Comparison of ENCODE assay signal across 1 cellular context in the genomic region with DNA sequence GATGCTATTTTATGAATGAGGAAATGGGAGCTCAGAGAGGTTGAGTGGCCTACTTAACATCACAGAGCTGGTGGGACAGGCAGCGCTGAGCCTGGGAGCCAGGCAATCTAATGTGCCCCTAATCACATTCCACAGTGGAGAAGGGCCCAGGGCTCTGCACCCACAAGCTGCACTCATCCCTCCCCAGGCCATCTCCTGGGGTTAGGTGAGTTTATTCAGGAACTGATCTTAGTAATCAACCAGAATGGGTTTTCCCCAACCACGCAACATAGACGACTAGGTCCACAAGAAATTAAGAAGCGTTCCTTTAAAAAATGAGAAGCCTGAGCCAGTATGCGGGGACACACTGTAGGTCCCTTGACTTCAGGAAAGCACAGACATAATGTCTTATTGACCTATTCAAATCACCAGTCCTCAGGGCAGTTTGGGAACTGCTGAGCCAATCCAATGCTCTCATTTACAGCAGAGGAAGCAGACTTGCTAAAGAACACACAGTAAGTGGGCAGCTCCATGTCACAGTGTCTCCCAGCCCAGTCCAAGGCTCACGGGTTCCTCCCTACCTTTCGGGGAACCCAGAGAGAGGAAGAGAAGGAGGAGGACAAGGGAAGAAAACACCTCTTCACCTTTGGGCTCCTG.
TF ChIP-seq lines count a peak whose summit lies in the region.

No MANE protein-coding gene starts in this region.

TF ChIP-seq in GM23338, 12 proteins besides CTCF, POLR2A, EP300 and RAD21:
- TF ChIP-seq ZNF114 (CRISPR knock-in tag; IDR thresholded peaks at IDR 0.05): no peak
- TF ChIP-seq STAT1 (IDR thresholded peaks at IDR 0.05; ENCODE audit: unreplicated experiment): no peak
- TF ChIP-seq, protein P1, sequence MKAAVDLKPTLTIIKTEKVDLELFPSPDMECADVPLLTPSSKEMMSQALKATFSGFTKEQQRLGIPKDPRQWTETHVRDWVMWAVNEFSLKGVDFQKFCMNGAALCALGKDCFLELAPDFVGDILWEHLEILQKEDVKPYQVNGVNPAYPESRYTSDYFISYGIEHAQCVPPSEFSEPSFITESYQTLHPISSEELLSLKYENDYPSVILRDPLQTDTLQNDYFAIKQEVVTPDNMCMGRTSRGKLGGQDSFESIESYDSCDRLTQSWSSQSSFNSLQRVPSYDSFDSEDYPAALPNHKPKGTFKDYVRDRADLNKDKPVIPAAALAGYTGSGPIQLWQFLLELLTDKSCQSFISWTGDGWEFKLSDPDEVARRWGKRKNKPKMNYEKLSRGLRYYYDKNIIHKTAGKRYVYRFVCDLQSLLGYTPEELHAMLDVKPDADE (IDR thresholded peaks at IDR 0.05): no peak
- TF ChIP-seq, protein P2, sequence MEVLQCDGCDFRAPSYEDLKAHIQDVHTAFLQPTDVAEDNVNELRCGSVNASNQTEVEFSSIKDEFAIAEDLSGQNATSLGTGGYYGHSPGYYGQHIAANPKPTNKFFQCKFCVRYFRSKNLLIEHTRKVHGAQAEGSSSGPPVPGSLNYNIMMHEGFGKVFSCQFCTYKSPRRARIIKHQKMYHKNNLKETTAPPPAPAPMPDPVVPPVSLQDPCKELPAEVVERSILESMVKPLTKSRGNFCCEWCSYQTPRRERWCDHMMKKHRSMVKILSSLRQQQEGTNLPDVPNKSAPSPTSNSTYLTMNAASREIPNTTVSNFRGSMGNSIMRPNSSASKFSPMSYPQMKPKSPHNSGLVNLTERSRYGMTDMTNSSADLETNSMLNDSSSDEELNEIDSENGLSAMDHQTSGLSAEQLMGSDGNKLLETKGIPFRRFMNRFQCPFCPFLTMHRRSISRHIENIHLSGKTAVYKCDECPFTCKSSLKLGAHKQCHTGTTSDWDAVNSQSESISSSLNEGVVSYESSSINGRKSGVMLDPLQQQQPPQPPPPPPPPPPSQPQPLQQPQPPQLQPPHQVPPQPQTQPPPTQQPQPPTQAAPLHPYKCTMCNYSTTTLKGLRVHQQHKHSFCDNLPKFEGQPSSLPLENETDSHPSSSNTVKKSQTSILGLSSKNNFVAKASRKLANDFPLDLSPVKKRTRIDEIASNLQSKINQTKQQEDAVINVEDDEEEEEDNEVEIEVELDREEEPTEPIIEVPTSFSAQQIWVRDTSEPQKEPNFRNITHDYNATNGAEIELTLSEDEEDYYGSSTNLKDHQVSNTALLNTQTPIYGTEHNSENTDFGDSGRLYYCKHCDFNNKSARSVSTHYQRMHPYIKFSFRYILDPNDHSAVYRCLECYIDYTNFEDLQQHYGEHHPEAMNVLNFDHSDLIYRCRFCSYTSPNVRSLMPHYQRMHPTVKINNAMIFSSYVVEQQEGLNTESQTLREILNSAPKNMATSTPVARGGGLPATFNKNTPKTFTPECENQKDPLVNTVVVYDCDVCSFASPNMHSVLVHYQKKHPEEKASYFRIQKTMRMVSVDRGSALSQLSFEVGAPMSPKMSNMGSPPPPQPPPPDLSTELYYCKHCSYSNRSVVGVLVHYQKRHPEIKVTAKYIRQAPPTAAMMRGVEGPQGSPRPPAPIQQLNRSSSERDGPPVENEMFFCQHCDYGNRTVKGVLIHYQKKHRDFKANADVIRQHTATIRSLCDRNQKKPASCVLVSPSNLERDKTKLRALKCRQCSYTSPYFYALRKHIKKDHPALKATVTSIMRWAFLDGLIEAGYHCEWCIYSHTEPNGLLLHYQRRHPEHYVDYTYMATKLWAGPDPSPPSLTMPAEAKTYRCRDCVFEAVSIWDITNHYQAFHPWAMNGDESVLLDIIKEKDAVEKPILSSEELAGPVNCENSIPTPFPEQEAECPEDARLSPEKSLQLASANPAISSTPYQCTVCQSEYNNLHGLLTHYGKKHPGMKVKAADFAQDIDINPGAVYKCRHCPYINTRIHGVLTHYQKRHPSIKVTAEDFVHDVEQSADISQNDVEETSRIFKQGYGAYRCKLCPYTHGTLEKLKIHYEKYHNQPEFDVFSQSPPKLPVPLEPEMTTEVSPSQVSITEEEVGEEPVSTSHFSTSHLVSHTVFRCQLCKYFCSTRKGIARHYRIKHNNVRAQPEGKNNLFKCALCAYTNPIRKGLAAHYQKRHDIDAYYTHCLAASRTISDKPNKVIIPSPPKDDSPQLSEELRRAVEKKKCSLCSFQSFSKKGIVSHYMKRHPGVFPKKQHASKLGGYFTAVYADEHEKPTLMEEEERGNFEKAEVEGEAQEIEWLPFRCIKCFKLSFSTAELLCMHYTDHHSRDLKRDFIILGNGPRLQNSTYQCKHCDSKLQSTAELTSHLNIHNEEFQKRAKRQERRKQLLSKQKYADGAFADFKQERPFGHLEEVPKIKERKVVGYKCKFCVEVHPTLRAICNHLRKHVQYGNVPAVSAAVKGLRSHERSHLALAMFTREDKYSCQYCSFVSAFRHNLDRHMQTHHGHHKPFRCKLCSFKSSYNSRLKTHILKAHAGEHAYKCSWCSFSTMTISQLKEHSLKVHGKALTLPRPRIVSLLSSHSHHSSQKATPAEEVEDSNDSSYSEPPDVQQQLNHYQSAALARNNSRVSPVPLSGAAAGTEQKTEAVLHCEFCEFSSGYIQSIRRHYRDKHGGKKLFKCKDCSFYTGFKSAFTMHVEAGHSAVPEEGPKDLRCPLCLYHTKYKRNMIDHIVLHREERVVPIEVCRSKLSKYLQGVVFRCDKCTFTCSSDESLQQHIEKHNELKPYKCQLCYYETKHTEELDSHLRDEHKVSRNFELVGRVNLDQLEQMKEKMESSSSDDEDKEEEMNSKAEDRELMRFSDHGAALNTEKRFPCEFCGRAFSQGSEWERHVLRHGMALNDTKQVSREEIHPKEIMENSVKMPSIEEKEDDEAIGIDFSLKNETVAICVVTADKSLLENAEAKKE (CRISPR knock-in tag; IDR thresholded peaks at IDR 0.05): no peak
- TF ChIP-seq CREB1 (CRISPR knock-in tag; IDR thresholded peaks at IDR 0.05; ENCODE audit: low read depth): no peak
- TF ChIP-seq, protein P3, sequence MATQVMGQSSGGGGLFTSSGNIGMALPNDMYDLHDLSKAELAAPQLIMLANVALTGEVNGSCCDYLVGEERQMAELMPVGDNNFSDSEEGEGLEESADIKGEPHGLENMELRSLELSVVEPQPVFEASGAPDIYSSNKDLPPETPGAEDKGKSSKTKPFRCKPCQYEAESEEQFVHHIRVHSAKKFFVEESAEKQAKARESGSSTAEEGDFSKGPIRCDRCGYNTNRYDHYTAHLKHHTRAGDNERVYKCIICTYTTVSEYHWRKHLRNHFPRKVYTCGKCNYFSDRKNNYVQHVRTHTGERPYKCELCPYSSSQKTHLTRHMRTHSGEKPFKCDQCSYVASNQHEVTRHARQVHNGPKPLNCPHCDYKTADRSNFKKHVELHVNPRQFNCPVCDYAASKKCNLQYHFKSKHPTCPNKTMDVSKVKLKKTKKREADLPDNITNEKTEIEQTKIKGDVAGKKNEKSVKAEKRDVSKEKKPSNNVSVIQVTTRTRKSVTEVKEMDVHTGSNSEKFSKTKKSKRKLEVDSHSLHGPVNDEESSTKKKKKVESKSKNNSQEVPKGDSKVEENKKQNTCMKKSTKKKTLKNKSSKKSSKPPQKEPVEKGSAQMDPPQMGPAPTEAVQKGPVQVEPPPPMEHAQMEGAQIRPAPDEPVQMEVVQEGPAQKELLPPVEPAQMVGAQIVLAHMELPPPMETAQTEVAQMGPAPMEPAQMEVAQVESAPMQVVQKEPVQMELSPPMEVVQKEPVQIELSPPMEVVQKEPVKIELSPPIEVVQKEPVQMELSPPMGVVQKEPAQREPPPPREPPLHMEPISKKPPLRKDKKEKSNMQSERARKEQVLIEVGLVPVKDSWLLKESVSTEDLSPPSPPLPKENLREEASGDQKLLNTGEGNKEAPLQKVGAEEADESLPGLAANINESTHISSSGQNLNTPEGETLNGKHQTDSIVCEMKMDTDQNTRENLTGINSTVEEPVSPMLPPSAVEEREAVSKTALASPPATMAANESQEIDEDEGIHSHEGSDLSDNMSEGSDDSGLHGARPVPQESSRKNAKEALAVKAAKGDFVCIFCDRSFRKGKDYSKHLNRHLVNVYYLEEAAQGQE (IDR thresholded peaks at IDR 0.05; ENCODE audit: unreplicated experiment): no peak
- TF ChIP-seq POLR2AphosphoS5 (IDR thresholded peaks at IDR 0.05; ENCODE audit: low read depth): no peak
- TF ChIP-seq NANOG (IDR thresholded peaks at IDR 0.05; ENCODE audit: borderline replicate concordance): no peak
- TF ChIP-seq JUNB (IDR thresholded peaks at IDR 0.05; ENCODE audit: unreplicated experiment): no peak
- no peak for TF ChIP-seq ZNF331 (CRISPR knock-in tag; IDR thresholded peaks at IDR 0.05; ENCODE audit: low read depth)
- TF ChIP-seq EZH2phosphoT487 (IDR thresholded peaks at IDR 0.05; ENCODE audit: unreplicated experiment): no peak
- TF ChIP-seq EZH2 (IDR thresholded peaks at IDR 0.05; ENCODE audit: low read depth, unreplicated experiment): no peak
